In the genomic region with DNA sequence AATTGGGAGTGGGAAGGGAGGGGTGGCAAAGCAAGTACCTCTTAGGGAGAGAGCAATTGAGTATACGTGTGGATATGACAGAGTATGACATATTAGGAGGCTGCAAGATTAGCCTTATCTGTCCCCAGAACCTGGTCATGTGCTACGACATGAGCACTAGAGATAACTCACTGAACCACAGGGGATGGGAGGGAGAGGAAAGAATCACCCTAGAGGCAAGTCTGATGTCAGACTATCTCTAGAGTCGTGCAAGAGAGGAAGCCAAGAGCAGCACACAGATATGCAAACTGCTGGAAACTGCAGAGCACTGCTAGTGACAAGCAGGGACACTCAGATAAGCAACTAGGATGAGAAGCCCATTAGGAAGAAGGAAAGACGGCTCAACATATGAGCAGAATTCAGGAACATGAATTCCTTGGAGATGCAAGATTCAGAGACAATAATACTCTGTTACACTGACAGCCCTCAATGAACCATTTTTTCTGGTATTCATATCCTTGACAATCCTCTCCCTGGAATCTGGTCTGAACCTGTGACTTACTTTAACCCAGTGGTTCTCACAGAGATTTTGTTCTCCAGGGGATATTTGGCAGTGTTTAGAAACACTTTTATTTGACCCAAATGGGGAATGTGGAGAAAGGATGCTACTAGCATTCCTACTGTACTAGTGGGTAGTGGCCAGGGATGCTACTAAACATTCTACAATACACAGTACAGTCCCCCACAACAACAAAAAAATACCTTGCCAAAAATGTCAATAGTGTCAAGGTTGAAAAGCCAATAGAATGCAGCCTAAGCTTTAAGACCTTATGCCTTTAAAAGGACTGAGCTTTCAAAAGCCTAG, we compare ENCODE assay signal across 9 cellular contexts.
A peak's percentile ranks its signal among the peaks of the same experiment; 100 is the strongest.
DNase-seq lines count a peak whose midpoint lies in the region; ATAC-seq and TF ChIP-seq lines count a peak whose summit lies in the region.
"Had no signal": no experiment of that assay in that cellular context is flagged by ENCODE, and none has a peak within 500 bp of the region (broad histone marks: within the 10 kb centered on the region; RNA-seq: fewer than 3 reads in every experiment).

No MANE protein-coding gene starts in this region.

- ATAC-seq in Right ventricle myocardium inferior = peak; percentile 91
- ATAC-seq in IMR-90 (ENCODE audit: low read depth) = peak; percentile 62

- dilution Hi-C loops in IMR-90 (cut with HindIII; ENCODE audit: low sequenced_read_pairs, unreplicated experiment) (no loop called here), mammary epithelial cell (cut with HindIII; ENCODE audit: low sequenced_read_pairs) (no loop called here)

- WGBS in IMR-90 (ENCODE audit: extremely low coverage in 2 of 2, insufficient read length in 1 of 2), 2 experiments = 53% methylated on average over 3 of the region's 4 CpGs; no CpG with 5 or more reads in 1 of the 2 experiments
- whole genome bisulfite sequencing in mammary epithelial cell (ENCODE audit: low coverage, missing lambda C conversion rate) = 67% methylated on average over 4 of the region's 4 CpGs

- no peaks in the 10 kb centered on the region for H4K20me1 ChIP-seq in IMR-90 (ENCODE audit: insufficient read depth, low read length)
- no peaks in the 10 kb centered on the region for H4K20me1 ChIP-seq in mammary epithelial cell (ENCODE audit: insufficient read depth, low read length)

- no peak overlapping the region for H3K4me2 ChIP-seq in IMR-90 (ENCODE audit: low read depth, low read length)
- no peak overlapping the region for H3K4me2 ChIP-seq in mammary epithelial cell (ENCODE audit: insufficient read depth, low read depth, low read length)

- BruUV-seq in IMR-90 (replicated peaks; lab: Mats Ljungman, UMichigan) (no TSS peak), mammary epithelial cell (replicated peaks; lab: Mats Ljungman, UMichigan) (no TSS peak)

- 0 out of 2 replicates have a peak, but pooled peaks cover 3% of the 10 kb centered on the region for H3K9me1 ChIP-seq in IMR-90 (ENCODE audit: insufficient read depth, low read length)

- no peak overlapping the region for H3K14ac ChIP-seq in IMR-90 (replicated peaks; ENCODE audit: low read depth, low read length)

- no peak overlapping the region for H2BK15ac ChIP-seq in IMR-90 (ENCODE audit: low read depth, low read length)

- H3K9ac ChIP-seq in IMR-90 (ENCODE audit: low read depth, low read length) = no peak overlapping the region
- H3K9ac ChIP-seq in mammary epithelial cell (ENCODE audit: insufficient read depth, low read length) = no peak overlapping the region

- POLR2A ChIA-PET in IMR-90 (lab: Charles Lee; ENCODE audit: unreplicated experiment) = no interaction called here

- H2AFZ ChIP-seq in IMR-90 (replicated peaks; ENCODE audit: low read length, poor library complexity) = no peak overlapping the region
- H2AFZ ChIP-seq in mammary epithelial cell (ENCODE audit: low read depth, low read length) = no peak overlapping the region

- no peak overlapping the region for H4K91ac ChIP-seq in IMR-90 (ENCODE audit: insufficient read depth, low read depth, low read length)

- H3K4me1 ChIP-seq in IMR-90 (ENCODE audit: control insufficient read depth, insufficient read depth, low read length) = peaks cover 2% of the 10 kb centered on the region; the same call in 1 of the 2 replicates
- H3K4me1 ChIP-seq in mammary epithelial cell (ENCODE audit: insufficient read depth, low read length) = peaks cover 7% of the 10 kb centered on the region

- H3K4me3 ChIP-seq in IMR-90 (ENCODE audit: insufficient read depth, low read depth, low read length) (no peak overlapping the region), mammary epithelial cell (replicated peaks in 1 of 3; ENCODE audit: insufficient read depth in 1 of 3, low read depth in 2 of 3, low read length in 3 of 3) (no peak overlapping the region)

- no peak overlapping the region for H2AK5ac ChIP-seq in IMR-90 (ENCODE audit: low read depth, low read length)

- no peaks in the 10 kb centered on the region for H3K36me3 ChIP-seq in IMR-90 (ENCODE audit: control insufficient read depth, insufficient read depth, low read length)
- H3K36me3 ChIP-seq in mammary epithelial cell (ENCODE audit: insufficient read depth, low read length) = no peaks in the 10 kb centered on the region

- no peak overlapping the region for H3K23ac ChIP-seq in IMR-90 (ENCODE audit: low read depth, low read length)

- CTCF ChIA-PET in IMR-90 (lab: Yijun Ruan, JAX) (no interaction called here), mammary epithelial cell (lab: Charles Lee; ENCODE audit: low non-redundant PET) (no interaction called here)

- no peak overlapping the region for H3K4ac ChIP-seq in IMR-90 (ENCODE audit: low read depth, low read length)

- no peaks in the 10 kb centered on the region for H3K79me1 ChIP-seq in IMR-90 (ENCODE audit: low read depth in 1 of 2, low read length in 2 of 2)

- TF ChIP-seq POLR2A in IMR-90 (IDR thresholded peaks at IDR 0.05; ENCODE audit: low read depth, low read length) (no peak), erythroblast (IDR thresholded peaks at IDR 0.05; ENCODE audit: low read length) (peak; percentile 87)

- no peak for TF ChIP-seq CTCF in IMR-90 (conservative IDR thresholded peaks at IDR 0.05; ENCODE audit: low read depth, low read length)
- no peak for TF ChIP-seq CTCF in mammary epithelial cell (conservative IDR thresholded peaks at IDR 0.05 in 1 of 2, IDR thresholded peaks at IDR 0.05 in 1 of 2; ENCODE audit: extremely low read depth in 1 of 2, insufficient read depth in 1 of 2, low read depth in 1 of 2, low read length in 2 of 2)

- H2BK120ac ChIP-seq in IMR-90 (ENCODE audit: low read depth, low read length) = no peak overlapping the region

- H3K18ac ChIP-seq in IMR-90 (ENCODE audit: low read depth, low read length) = no peak overlapping the region

- DNase-seq in Right ventricle myocardium inferior (ENCODE audit: missing footprints) = no peak
- no peak for DNase-seq in cardiac septum (ENCODE audit: low spot score)
- peak; percentile 16 for DNase-seq in IMR-90
- DNase-seq in erythroblast (lab: John Stamatoyannopoulos, UW) = peak; percentile 97 to 100
- DNase-seq in ecto neural progenitor cell (ENCODE audit: low spot score) = no peak
- DNase-seq in NCI-H1092 (lab: John Stamatoyannopoulos, UW) = no peak
- DNase-seq in mammary epithelial cell = no peak
- no peak for DNase-seq in nucleus accumbens (lab: John Stamatoyannopoulos, UW)

- no peak for TF ChIP-seq RAD21 in IMR-90 (IDR thresholded peaks at IDR 0.05; ENCODE audit: low read length)

- no peak overlapping the region for H4K8ac ChIP-seq in IMR-90 (ENCODE audit: low read depth in 2 of 2, low read length in 2 of 2)

- H3K27ac ChIP-seq in IMR-90 (ENCODE audit: insufficient read depth, low read length) (no peak overlapping the region), mammary epithelial cell (ENCODE audit: insufficient read depth, low read depth, low read length) (no peak overlapping the region)
- H3K27ac ChIP-seq: epithelial cell of prostate had no signal

- H4K5ac ChIP-seq in IMR-90 (ENCODE audit: low read depth, low read length) = no peak overlapping the region

- H3K79me2 ChIP-seq in mammary epithelial cell (ENCODE audit: insufficient read depth, low read length) = no peaks in the 10 kb centered on the region

- no peaks in the 10 kb centered on the region for H3K9me3 ChIP-seq in IMR-90 (ENCODE audit: control insufficient read depth, insufficient read depth, low read length)
- H3K9me3 ChIP-seq in mammary epithelial cell (replicated peaks; ENCODE audit: insufficient read depth, low read length) = no peaks in the 10 kb centered on the region

- H3K27me3 ChIP-seq in IMR-90 (ENCODE audit: control insufficient read depth, insufficient read depth, low read length) = no peaks in the 10 kb centered on the region; the same call in 1 of the 2 replicates
- no peaks in the 10 kb centered on the region for H3K27me3 ChIP-seq in mammary epithelial cell (ENCODE audit: insufficient read depth, low read length)

- intact Hi-C loops in Right ventricle myocardium inferior (cut with DNase I) (loop anchor here (5.0 kb wide), 1 partner anchor 85 kb away; the partner anchor contains the start of gene BMP2K), cardiac septum (cut with DNase I) (loop anchor here (5.0 kb wide), 1 partner anchor 45 kb away; no protein-coding TSS in a partner anchor), IMR-90 (cut with micrococcal nuclease) (no loop called here), mammary epithelial cell (cut with micrococcal nuclease) (no loop called here)

- H2AK9ac ChIP-seq in IMR-90 (replicated peaks; ENCODE audit: low read depth, low read length, poor library complexity) = no peak overlapping the region

- no peak overlapping the region for H3K56ac ChIP-seq in IMR-90 (ENCODE audit: extremely low read depth, insufficient read depth, low read length)

- H2BK5ac ChIP-seq in IMR-90 (ENCODE audit: low read depth, low read length, poor library complexity, severe bottlenecking) = no peak overlapping the region

- in situ Hi-C loops in IMR-90 (cut with MboI; ENCODE audit: low sequenced_read_pairs) = no loop called here
- in situ Hi-C loops in mammary epithelial cell (cut with MboI; ENCODE audit: low sequenced_read_pairs in 2 of 2) = no loop called here

- no peak overlapping the region for H2BK20ac ChIP-seq in IMR-90 (ENCODE audit: low read depth, low read length)

TF ChIP-seq in IMR-90, 13 proteins besides CTCF, POLR2A, EP300 and RAD21 (continues in another document):
- no peak for TF ChIP-seq MAZ (IDR thresholded peaks at IDR 0.05; ENCODE audit: borderline replicate concordance, low read depth, low read length)
- no peak for TF ChIP-seq CEBPB (IDR thresholded peaks at IDR 0.05; ENCODE audit: low read depth, low read length)
- no peak for TF ChIP-seq ELK1 (IDR thresholded peaks at IDR 0.05; ENCODE audit: borderline replicate concordance, low read depth, low read length)
- no peak for TF ChIP-seq NFE2L2 (IDR thresholded peaks at IDR 0.05; ENCODE audit: low read depth, low read length)
- TF ChIP-seq, protein P1, sequence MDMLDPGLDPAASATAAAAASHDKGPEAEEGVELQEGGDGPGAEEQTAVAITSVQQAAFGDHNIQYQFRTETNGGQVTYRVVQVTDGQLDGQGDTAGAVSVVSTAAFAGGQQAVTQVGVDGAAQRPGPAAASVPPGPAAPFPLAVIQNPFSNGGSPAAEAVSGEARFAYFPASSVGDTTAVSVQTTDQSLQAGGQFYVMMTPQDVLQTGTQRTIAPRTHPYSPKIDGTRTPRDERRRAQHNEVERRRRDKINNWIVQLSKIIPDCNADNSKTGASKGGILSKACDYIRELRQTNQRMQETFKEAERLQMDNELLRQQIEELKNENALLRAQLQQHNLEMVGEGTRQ (IDR thresholded peaks at IDR 0.05; ENCODE audit: low read depth, low read length) = no peak
- TF ChIP-seq CHD1 (IDR thresholded peaks at IDR 0.05; ENCODE audit: low read depth, low read length) = no peak
- TF ChIP-seq FOS (IDR thresholded peaks at IDR 0.05; ENCODE audit: low read depth, low read length) = no peak

Comparison
In these comparisons a context has a peak if more than half of its experiments do, and no peak if none do; other contexts are left out.
1. DNase-seq: peak in IMR-90 (single experiment) and erythroblast (2 of 2); none in Right ventricle myocardium inferior (single experiment), cardiac septum (single experiment), ecto neural progenitor cell (single experiment), NCI-H1092 (single experiment), mammary epithelial cell (single experiment) and nucleus accumbens (0 of 56).
2. intact Hi-C loops: an anchor here in Right ventricle myocardium inferior (5.0 kb wide) and cardiac septum (5.0 kb wide); none called in IMR-90 and mammary epithelial cell.